Comparison of ENCODE assay signal across 19 cellular contexts in genomic region chr12:54273981-54274380, GRCh38. TPM values are rescaled to one million over a fixed set of nuclear protein-coding genes. Genes with fewer than 3 reads are reported as not detected.
A peak's percentile ranks its signal among the peaks of the same experiment; 100 is the strongest.
DNase-seq lines count a peak whose midpoint lies in the region; TF ChIP-seq lines count a peak whose summit lies in the region.
"Had no signal": no experiment of that assay in that cellular context is flagged by ENCODE, and none has a peak within 500 bp of the region (broad histone marks: within the 10 kb centered on the region; RNA-seq: fewer than 3 reads in every experiment).

No MANE protein-coding gene starts in this region.

- no peak overlapping the region for H3K4me3 ChIP-seq in HEK293 (ENCODE audit: low read depth, low read length)
- no peak overlapping the region for H3K4me3 ChIP-seq in right atrium auricular region
- no peak overlapping the region for H3K4me3 ChIP-seq in tibial artery
- H3K4me3 ChIP-seq in vagina, result no peak overlapping the region
- H3K4me3 ChIP-seq: sigmoid colon had no signal

- CTCF ChIA-PET in HEK293 (lab: Yijun Ruan, JAX), result interaction anchor here (0.6 to 1.9 kb wide), 5 partner anchors 9 to 60 kb away, joined by 3 to 8 read pairs (median 7); partner anchors contain the start of gene COPZ1

- intact Hi-C loops in tibial artery (cut with DNase I; ENCODE audit: low total_unique reads), result no loop called here
- intact Hi-C loops in vagina (cut with DNase I), result no loop called here

- H3K9me3 ChIP-seq in HEK293 (ENCODE audit: control insufficient read depth, insufficient read depth, low read depth, low read length) (no peaks in the 10 kb centered on the region), right atrium auricular region (no peaks in the 10 kb centered on the region), tibial artery (no peaks in the 10 kb centered on the region), vagina (no peaks in the 10 kb centered on the region)
- H3K9me3 ChIP-seq: neutrophil, sigmoid colon had no signal

- H3K4me1 ChIP-seq in HEK293 (ENCODE audit: control insufficient read depth, insufficient read depth, low read length) (peaks cover 11% of the 10 kb centered on the region), right atrium auricular region (peaks cover 0 to 23% of the 10 kb centered on the region in 2 donors), tibial artery (peaks cover 0 to 21% (median 16%) of the 10 kb centered on the region in 4 donors), vagina (peaks cover 22% of the 10 kb centered on the region)

- TF ChIP-seq POLR2A in vagina (IDR thresholded peaks at IDR 0.05), result no peak

- peak; percentile 92 for DNase-seq in NCI-H69 (lab: John Stamatoyannopoulos, UW)
- DNase-seq in right atrium auricular region (ENCODE audit: low spot score), result no peak
- no peak for DNase-seq in GDM1 (lab: John Stamatoyannopoulos, UW)
- no peak for DNase-seq in tibial artery
- no peak for DNase-seq in retina
- DNase-seq in vagina (ENCODE audit: extremely low spot score in 2 of 2), result no peak
- DNase-seq: activated CD8-positive, alpha-beta T cell treated with anti-CD3 and anti-CD28 coated beads, Interleukin-2, amount 10 ng/mL, durations not matched to agents 7 days and 5 days; amniotic stem cell; hippocampal formation; kidney; NK-92 treated with Interleukin-12 subunit alpha and Interleukin-12 subunit beta, amount 100 ng/mL, for 24 hours; sigmoid colon; stimulated activated CD4-positive, alpha-beta T cell treated with anti-CD3 and anti-CD28 coated beads, Interleukin-4, amount 100 ng/mL, for 1 hour; T-helper 1 cell had no signal

- POLR2A ChIA-PET in HEK293 (lab: Yijun Ruan, JAX), result interaction anchor here (1.2 to 1.5 kb wide), 2 partner anchors 9 to 11 kb away, joined by 3 to 7 read pairs; no protein-coding TSS in a partner anchor

- H3K36me3 ChIP-seq in HEK293 (ENCODE audit: control insufficient read depth in 2 of 2, insufficient read depth in 1 of 2, low read length in 2 of 2), result peaks cover 8 to 25% of the 10 kb centered on the region in 2 experiments; a peak in 2 of 3 replicates
- H3K36me3 ChIP-seq in right atrium auricular region, result no peaks in the 10 kb centered on the region
- H3K36me3 ChIP-seq in tibial artery, result peaks cover 0 to 10% (median 0%) of the 10 kb centered on the region in 3 donors
- peaks cover 0 to 7% of the 10 kb centered on the region in 2 donors for H3K36me3 ChIP-seq in vagina
- H3K36me3 ChIP-seq: neutrophil had no signal

- peak overlapping the region; percentile 52 for H3K27ac ChIP-seq in 22Rv1
- no peak overlapping the region for H3K27ac ChIP-seq in HEK293 (ENCODE audit: extremely low read depth, low read depth, low read length)
- peak overlapping the region; percentile 8 to 36 for H3K27ac ChIP-seq in right atrium auricular region
- no peak overlapping the region for H3K27ac ChIP-seq in tibial artery
- no peak overlapping the region for H3K27ac ChIP-seq in vagina
- H3K27ac ChIP-seq: neutrophil, RWPE1, sigmoid colon had no signal

- TF ChIP-seq CTCF in 22Rv1 (IDR thresholded peaks at IDR 0.05) (no peak), HEK293 (tag by site-specific recombination; IDR thresholded peaks at IDR 0.05) (no peak), right atrium auricular region (IDR thresholded peaks at IDR 0.05) (no peak), tibial artery (IDR thresholded peaks at IDR 0.05) (no peak), vagina (IDR thresholded peaks at IDR 0.05) (no peak)

- H3K27me3 ChIP-seq in right atrium auricular region, result no peaks in the 10 kb centered on the region
- no peaks in the 10 kb centered on the region for H3K27me3 ChIP-seq in tibial artery
- H3K27me3 ChIP-seq in vagina, result no peaks in the 10 kb centered on the region
- H3K27me3 ChIP-seq: neutrophil, sigmoid colon had no signal

TF ChIP-seq in HEK293, 187 proteins besides CTCF, POLR2A, EP300 and RAD21 (continues in another document):
- no peak for TF ChIP-seq ZBTB48 (tag by site-specific recombination; IDR thresholded peaks at IDR 0.05)
- no peak for TF ChIP-seq ZNF645 (tag by site-specific recombination; IDR thresholded peaks at IDR 0.05)
- TF ChIP-seq KLF16 (tag by site-specific recombination; IDR thresholded peaks at IDR 0.05), result no peak
- peak; percentile 21; the same call in 1 of the 2 replicates for TF ChIP-seq ZNF629 (tag by site-specific recombination; IDR thresholded peaks at IDR 0.05)
- TF ChIP-seq ZNF223 (tag by site-specific recombination; IDR thresholded peaks at IDR 0.05), result no peak
- TF ChIP-seq ZNF571 (tag by site-specific recombination; IDR thresholded peaks at IDR 0.05), result no peak
- TF ChIP-seq TRIM28 (IDR thresholded peaks at IDR 0.05; ENCODE audit: borderline replicate concordance, low read length), result peak; percentile 69; the same call in 1 of the 2 replicates
- no peak for TF ChIP-seq ZNF239 (tag by site-specific recombination; IDR thresholded peaks at IDR 0.05)
- no peak for TF ChIP-seq KLF9 (tag by site-specific recombination; IDR thresholded peaks at IDR 0.05; ENCODE audit: low read depth)
- no peak for TF ChIP-seq ZNF501 (tag by site-specific recombination; IDR thresholded peaks at IDR 0.05)
- TF ChIP-seq ZNF121 (tag by site-specific recombination; IDR thresholded peaks at IDR 0.05), result no peak
- TF ChIP-seq ZNF2 (tag by site-specific recombination; IDR thresholded peaks at IDR 0.05), result no peak
- TF ChIP-seq ZNF280C (tag by site-specific recombination; IDR thresholded peaks at IDR 0.05), result no peak
- peak; percentile 95 for TF ChIP-seq PRDM6 (tag by site-specific recombination; IDR thresholded peaks at IDR 0.05)
- TF ChIP-seq FEZF1 (tag by site-specific recombination; IDR thresholded peaks at IDR 0.05), result peak; percentile 84
- TF ChIP-seq ZNF677 (tag by site-specific recombination; IDR thresholded peaks at IDR 0.05), result no peak
- TF ChIP-seq MYNN (tag by site-specific recombination; IDR thresholded peaks at IDR 0.05; ENCODE audit: borderline replicate concordance), result no peak
- TF ChIP-seq ZNF274 (IDR thresholded peaks at IDR 0.05; ENCODE audit: low read length), result no peak
- TF ChIP-seq ZNF274 (tag by site-specific recombination; IDR thresholded peaks at IDR 0.05; ENCODE audit: borderline replicate concordance), result no peak
- TF ChIP-seq SP7 (tag by site-specific recombination; IDR thresholded peaks at IDR 0.05), result peak; percentile 31; the same call in 1 of the 2 replicates
- no peak for TF ChIP-seq ZNF140 (tag by site-specific recombination; IDR thresholded peaks at IDR 0.05)
- no peak for TF ChIP-seq ZNF404 (tag by site-specific recombination; IDR thresholded peaks at IDR 0.05)
- TF ChIP-seq ZNF175 (tag by site-specific recombination; IDR thresholded peaks at IDR 0.05), result no peak
- no peak for TF ChIP-seq ZNF530 (tag by site-specific recombination; IDR thresholded peaks at IDR 0.05; ENCODE audit: low read depth)
- no peak for TF ChIP-seq YY2 (tag by site-specific recombination; IDR thresholded peaks at IDR 0.05)

RNA-seq across cellular contexts. Expression of gene CBX5, which starts 5.9 kb away (rescaled TPM):
- total RNA-seq in right atrium auricular region (10 to 100 TPM; 33.0 to 33.9 TPM), vagina (21.6 TPM)

RNA-seq across cellular contexts. Expression of gene HNRNPA1, which starts 6.5 kb away (rescaled TPM):
- total RNA-seq in right atrium auricular region (100 to 1,000 TPM; 237 to 404 TPM), vagina (521 TPM)

RNA-seq across cellular contexts. Expression of gene NFE2, which starts 26.8 kb away (rescaled TPM):
- total RNA-seq in right atrium auricular region (1 to 10 TPM; 1.1 to 2.9 TPM), vagina (not detected)
- total RNA-seq: activated CD8-positive, alpha-beta T cell treated with anti-CD3 and anti-CD28 coated beads, Interleukin-2, amount 10 ng/mL, durations not matched to agents 7 days and 5 days; activated T-helper 17 cell treated with anti-CD3 and anti-CD28 coated beads, Interleukin-2, amount 50 U/mL, for 72 hours had no signal

RNA-seq across cellular contexts. Expression of gene COPZ1, which starts 51.0 kb away (rescaled TPM):
- total RNA-seq in right atrium auricular region, result 100 to 1,000 TPM in 1 of 2 donors, 10 to 100 TPM in 1; 79.2 to 154 TPM
- 47.6 TPM for total RNA-seq in vagina

Comparison
In these comparisons a context has a peak if more than half of its experiments do, and no peak if none do; other contexts are left out.
1. H3K27ac ChIP-seq: peak in 22Rv1 (single experiment) and right atrium auricular region (2 of 2); none in HEK293 (single experiment), tibial artery (0 of 2) and vagina (single experiment).